In the genomic region with DNA sequence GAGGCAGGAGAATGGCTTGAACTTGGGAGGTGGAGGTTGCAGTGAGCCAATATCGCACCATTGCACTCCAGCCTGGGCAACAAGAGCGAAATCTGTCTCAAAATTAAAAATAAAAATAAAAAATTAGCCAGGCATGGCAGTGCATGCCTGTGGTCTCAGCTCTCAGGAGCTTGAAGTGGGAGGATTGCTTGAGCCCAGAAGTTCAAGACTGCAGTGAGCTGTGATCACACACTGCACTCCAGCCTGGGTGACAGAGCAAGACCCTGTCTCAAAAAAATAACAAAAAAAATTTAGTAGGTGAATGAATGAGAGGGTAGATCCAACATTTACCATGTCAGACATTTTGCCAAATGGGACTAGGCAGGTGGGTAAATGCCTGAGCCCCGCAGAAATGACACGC, we compare ENCODE assay signal across 8 cellular contexts. TPM values are rescaled to one million over a fixed set of nuclear protein-coding genes. Genes with fewer than 3 reads are reported as not detected.
DNase-seq lines count a peak whose midpoint lies in the region; ATAC-seq, FAIRE-seq and TF ChIP-seq lines count a peak whose summit lies in the region.
"Not testable (repeated sequence)": the region's sequence is repeated elsewhere in the genome, so short reads cannot be mapped to it uniquely, and the experiment has no call there.

No MANE protein-coding gene starts in this region.

- intact Hi-C loops in dendritic cell treated with granulocyte-macrophage colony-stimulating factor and Interleukin-4, amounts not matched to agents 40 ng/mL and 50 ng/mL, for 4 days (cut with micrococcal nuclease), result not testable (repeated sequence)
- intact Hi-C loops in aorta (cut with DNase I), result loop anchor here in 1 of 2 donors (5.0 kb wide), 1 partner anchor 35 kb away; no protein-coding TSS in a partner anchor

- ATAC-seq in stimulated activated memory B cell treated with anti-CD40 and anti-IgM and Interleukin-4, amounts not matched to agents 10 μg/mL and 1 μg/mL and 100 μg/mL, for 72 hours; aorta (ENCODE audit: low FRiP score): not testable (repeated sequence)

- not testable (repeated sequence) for H3K9me3 ChIP-seq in OCI-LY3 (ENCODE audit: insufficient read depth, low read length); adipocyte (ENCODE audit: control insufficient read depth, low read length); keratinocyte (ENCODE audit: control insufficient read depth, low read depth, low read length); osteoblast (ENCODE audit: low read depth, low read length); aorta (ENCODE audit: control insufficient read depth, low read length)

- peak overlapping the region; percentile 52 for H3K27ac ChIP-seq in OCI-LY3 (ENCODE audit: low read length)
- H3K27ac ChIP-seq in keratinocyte (ENCODE audit: control insufficient read depth, insufficient read depth, low read length), result peak overlapping the region; percentile 61
- peak overlapping the region; percentile 97 for H3K27ac ChIP-seq in osteoblast (ENCODE audit: low read depth, low read length)
- H3K27ac ChIP-seq in aorta (ENCODE audit: low read depth in 1 of 2, low read length in 2 of 2), result peak overlapping the region; percentile 69 to 91

- H3K4me2 ChIP-seq in OCI-LY3 (ENCODE audit: low read length) (peak overlapping the region; percentile 21), osteoblast (ENCODE audit: insufficient read depth, low read length) (peak overlapping the region; percentile 86)
- not testable (repeated sequence) for H3K4me2 ChIP-seq in keratinocyte (ENCODE audit: control insufficient read depth, extremely low read depth, insufficient read depth, low read depth, low read length)

- dilution Hi-C loops in keratinocyte (cut with MboI; ENCODE audit: extremely low pct_ligation_motif_present, low sequenced_read_pairs), result not testable (repeated sequence)

- peaks cover 92% of the 10 kb centered on the region for H3K36me3 Mint-ChIP-seq in dendritic cell treated with granulocyte-macrophage colony-stimulating factor and Interleukin-4, amounts not matched to agents 40 ng/mL and 50 ng/mL, for 4 days (ENCODE audit: low read depth)
- H3K36me3 Mint-ChIP-seq in stimulated activated memory B cell treated with anti-CD40 and anti-IgM and Interleukin-4, amounts not matched to agents 10 μg/mL and 1 μg/mL and 100 μg/mL, for 72 hours, result peaks cover 70% of the 10 kb centered on the region

- H3K4me1 ChIP-seq in OCI-LY3 (ENCODE audit: low read length), result peaks cover 80% of the 10 kb centered on the region
- peaks cover 14% of the 10 kb centered on the region for H3K4me1 ChIP-seq in adipocyte (ENCODE audit: control insufficient read depth, insufficient read depth, low read length)
- peaks cover 15% of the 10 kb centered on the region for H3K4me1 ChIP-seq in keratinocyte (ENCODE audit: control insufficient read depth, extremely low read depth, insufficient read depth, low read length)
- peaks cover 14% of the 10 kb centered on the region for H3K4me1 ChIP-seq in osteoblast (ENCODE audit: insufficient read depth, low read length)
- not testable (repeated sequence) for H3K4me1 ChIP-seq in aorta (ENCODE audit: control insufficient read depth in 1 of 2, insufficient read depth in 2 of 2, low read length in 2 of 2)

- H3K4me3 Mint-ChIP-seq in dendritic cell treated with granulocyte-macrophage colony-stimulating factor and Interleukin-4, amounts not matched to agents 40 ng/mL and 50 ng/mL, for 4 days; stimulated activated memory B cell treated with anti-CD40 and anti-IgM and Interleukin-4, amounts not matched to agents 10 μg/mL and 1 μg/mL and 100 μg/mL, for 72 hours: not testable (repeated sequence)

- FAIRE-seq in keratinocyte (lab: Jason Lieb, UNC), result not testable (repeated sequence)

- peaks cover 16% of the 10 kb centered on the region for H3K9me3 Mint-ChIP-seq in dendritic cell treated with granulocyte-macrophage colony-stimulating factor and Interleukin-4, amounts not matched to agents 40 ng/mL and 50 ng/mL, for 4 days
- H3K9me3 Mint-ChIP-seq in stimulated activated memory B cell treated with anti-CD40 and anti-IgM and Interleukin-4, amounts not matched to agents 10 μg/mL and 1 μg/mL and 100 μg/mL, for 72 hours, result not testable (repeated sequence)

- not testable (repeated sequence) for H3K27me3 ChIP-seq in GM06990 (replicated peaks; ENCODE audit: control insufficient read depth, insufficient read depth, low read length); OCI-LY3 (ENCODE audit: low read depth, low read length); adipocyte (replicated peaks; ENCODE audit: control insufficient read depth, insufficient read depth, low read length); keratinocyte (ENCODE audit: control insufficient read depth, extremely low read depth, insufficient read depth, low read length); osteoblast (ENCODE audit: insufficient read depth, low read length); aorta (ENCODE audit: control insufficient read depth in 1 of 2, insufficient read depth in 2 of 2, low read length in 1 of 2)

- not testable (repeated sequence) for H2AFZ ChIP-seq in OCI-LY3 (ENCODE audit: low read depth, low read length); keratinocyte (ENCODE audit: control insufficient read depth, low read length); osteoblast (ENCODE audit: low read length)

- not testable (repeated sequence) for H3K27me3 Mint-ChIP-seq in dendritic cell treated with granulocyte-macrophage colony-stimulating factor and Interleukin-4, amounts not matched to agents 40 ng/mL and 50 ng/mL, for 4 days; stimulated activated memory B cell treated with anti-CD40 and anti-IgM and Interleukin-4, amounts not matched to agents 10 μg/mL and 1 μg/mL and 100 μg/mL, for 72 hours

- DNase-seq in GM06990 (ENCODE audit: extremely low read depth, insufficient read length); adipocyte (ENCODE audit: low read depth); keratinocyte (ENCODE audit: low read depth, low spot score); osteoblast (ENCODE audit: insufficient read length, low spot score, missing footprints); aorta: not testable (repeated sequence)

- H3K9ac ChIP-seq in OCI-LY3 (ENCODE audit: low read length) (peak overlapping the region; percentile 26; the same call in 1 of the 2 replicates), adipocyte (ENCODE audit: low read length) (peak overlapping the region; percentile 82)
- H3K9ac ChIP-seq in keratinocyte (ENCODE audit: control insufficient read depth, extremely low read depth, insufficient read depth, low read length), result not testable (repeated sequence)

- H3K36me3 ChIP-seq in GM06990 (ENCODE audit: control insufficient read depth, insufficient read depth, low read length) (peaks cover 40% of the 10 kb centered on the region), OCI-LY3 (replicated peaks; ENCODE audit: low read depth, low read length) (peaks cover 45% of the 10 kb centered on the region), adipocyte (ENCODE audit: control insufficient read depth, insufficient read depth, low read length, severe bottlenecking) (peaks cover 42% of the 10 kb centered on the region), keratinocyte (ENCODE audit: control insufficient read depth in 2 of 2, extremely low read depth in 1 of 2, insufficient read depth in 2 of 2, low read length in 2 of 2) (peaks cover 18 to 24% of the 10 kb centered on the region in 2 experiments), osteoblast (ENCODE audit: insufficient read depth, low read length) (peaks cover 51% of the 10 kb centered on the region)
- H3K36me3 ChIP-seq in aorta (ENCODE audit: control insufficient read depth in 1 of 2, insufficient read depth in 2 of 2, low read length in 1 of 2), result not testable (repeated sequence)

- peaks cover 80% of the 10 kb centered on the region for H3K79me2 ChIP-seq in OCI-LY3 (ENCODE audit: low read length)
- peaks cover 41% of the 10 kb centered on the region for H3K79me2 ChIP-seq in keratinocyte (ENCODE audit: control insufficient read depth, insufficient read depth, low read length)
- peaks cover 84% of the 10 kb centered on the region for H3K79me2 ChIP-seq in osteoblast (ENCODE audit: insufficient read depth, low read length)

- H4K20me1 ChIP-seq in OCI-LY3 (ENCODE audit: insufficient read depth, low read length) (peaks cover 18% of the 10 kb centered on the region), keratinocyte (ENCODE audit: control insufficient read depth, extremely low read depth, insufficient read depth, low read length) (peaks cover 11% of the 10 kb centered on the region), osteoblast (ENCODE audit: insufficient read depth, low read length) (peaks cover 20% of the 10 kb centered on the region)

- H3K4me1 Mint-ChIP-seq in dendritic cell treated with granulocyte-macrophage colony-stimulating factor and Interleukin-4, amounts not matched to agents 40 ng/mL and 50 ng/mL, for 4 days (ENCODE audit: low read depth), result peaks cover 91% of the 10 kb centered on the region
- peaks cover 97% of the 10 kb centered on the region for H3K4me1 Mint-ChIP-seq in stimulated activated memory B cell treated with anti-CD40 and anti-IgM and Interleukin-4, amounts not matched to agents 10 μg/mL and 1 μg/mL and 100 μg/mL, for 72 hours

- peak overlapping the region; percentile 78 for H3K27ac Mint-ChIP-seq in dendritic cell treated with granulocyte-macrophage colony-stimulating factor and Interleukin-4, amounts not matched to agents 40 ng/mL and 50 ng/mL, for 4 days
- peak overlapping the region; percentile 96 for H3K27ac Mint-ChIP-seq in stimulated activated memory B cell treated with anti-CD40 and anti-IgM and Interleukin-4, amounts not matched to agents 10 μg/mL and 1 μg/mL and 100 μg/mL, for 72 hours

- TF ChIP-seq CTCF in GM06990 (IDR thresholded peaks at IDR 0.05; ENCODE audit: insufficient read depth, low read length, poor library complexity, severe bottlenecking); OCI-LY3 (IDR thresholded peaks at IDR 0.05; ENCODE audit: low read depth, low read length); keratinocyte (optimal IDR thresholded peaks at IDR 0.05 in 1 of 3, IDR thresholded peaks at IDR 0.05 in 1 of 3, conservative IDR thresholded peaks at IDR 0.05 in 1 of 3; ENCODE audit: extremely low read depth in 1 of 3, insufficient read depth in 2 of 3, low read length in 3 of 3); osteoblast (IDR thresholded peaks at IDR 0.05; ENCODE audit: extremely low read depth, low read depth, low read length): not testable (repeated sequence)

- H3K4me3 ChIP-seq in GM06990 (replicated peaks; ENCODE audit: low read depth, low read length) (peak overlapping the region; percentile 8), adipocyte (ENCODE audit: low read length) (peak overlapping the region; percentile 61)
- H3K4me3 ChIP-seq in OCI-LY3 (ENCODE audit: low read length); keratinocyte (ENCODE audit: control insufficient read depth in 2 of 3, extremely low read depth in 1 of 3, insufficient read depth in 2 of 3, low read depth in 1 of 3, low read length in 3 of 3); osteoblast (ENCODE audit: insufficient read depth, low read length); aorta (ENCODE audit: low read length in 2 of 2): not testable (repeated sequence)

- 91 to 96% methylated on average over 4 of the region's 4 CpGs for WGBS in aorta, 2 donors

- not testable (repeated sequence) for H3K9me1 ChIP-seq in keratinocyte (ENCODE audit: control insufficient read depth, extremely low read depth, insufficient read depth, low read length)

RNA-seq across cellular contexts. Expression of gene MYO9B, which starts 31.4 kb away (rescaled TPM):
- polyA plus RNA-seq in keratinocyte, result 14.3 to 17.9 TPM (median 14.4 TPM) in 3 replicates
- 40.3 TPM for polyA plus RNA-seq in keratinocyte (2011; ENCODE audit: low read depth)
- 9.3 and 14.6 TPM in 2 replicates for polyA plus RNA-seq in keratinocyte (2011; cell fraction: cytosol; rRNA removed)
- polyA plus RNA-seq in keratinocyte (2011; cell fraction: nucleus; rRNA removed), result 49.5 and 62.1 TPM in 2 replicates
- polyA plus RNA-seq in keratinocyte (2012; ENCODE audit: low replicate concordance), result 17.6 and 29.5 TPM in 2 replicates
- polyA minus RNA-seq in keratinocyte, result 34.1 to 67.6 TPM (median 42.6 TPM) in 3 replicates
- polyA minus RNA-seq in keratinocyte (2011; cell fraction: cytosol; rRNA and poly(A)+ RNA removed), result 48.5 TPM
- 45.9 and 52.1 TPM in 2 replicates for polyA minus RNA-seq in keratinocyte (2011; cell fraction: nucleus; rRNA and poly(A)+ RNA removed)
- total RNA-seq in osteoblast, result 86.9 and 96.6 TPM in 2 replicates
- total RNA-seq in aorta, result 100 to 1,000 TPM; 165 to 176 TPM
- 100 to 1,000 TPM in 1 of 2 donors, 10 to 100 TPM in 1; 34.3 to 183 TPM for polyA plus RNA-seq in aorta

RNA-seq across cellular contexts. Expression of gene HAUS8, which starts 31.7 kb away (rescaled TPM):
- polyA plus RNA-seq in keratinocyte (4.1 to 8.8 TPM (median 8.1 TPM) in 3 replicates), aorta (10 to 100 TPM in 1 of 2 donors, 1 to 10 TPM in 1; 4.5 to 15.1 TPM)
- polyA plus RNA-seq in keratinocyte (2011; ENCODE audit: low read depth), result 3.3 TPM
- 3.1 and 3.8 TPM in 2 replicates for polyA plus RNA-seq in keratinocyte (2011; cell fraction: cytosol; rRNA removed)
- 3.3 and 3.7 TPM in 2 replicates for polyA plus RNA-seq in keratinocyte (2011; cell fraction: nucleus; rRNA removed)
- 1.8 and 7.7 TPM in 2 replicates for polyA plus RNA-seq in keratinocyte (2012; ENCODE audit: low replicate concordance)
- polyA minus RNA-seq in keratinocyte, result 0.89 to 3.2 TPM (median 2.8 TPM) in 3 replicates
- polyA minus RNA-seq in keratinocyte (2011; cell fraction: cytosol; rRNA and poly(A)+ RNA removed), result 4.2 TPM
- polyA minus RNA-seq in keratinocyte (2011; cell fraction: nucleus; rRNA and poly(A)+ RNA removed), result 0.47 and 1.1 TPM in 2 replicates
- total RNA-seq in osteoblast (1.8 and 2.1 TPM in 2 replicates), aorta (1 to 10 TPM; 5.8 to 7.2 TPM)
